ENCODE assay signal across 8 cellular contexts in the genomic region with DNA sequence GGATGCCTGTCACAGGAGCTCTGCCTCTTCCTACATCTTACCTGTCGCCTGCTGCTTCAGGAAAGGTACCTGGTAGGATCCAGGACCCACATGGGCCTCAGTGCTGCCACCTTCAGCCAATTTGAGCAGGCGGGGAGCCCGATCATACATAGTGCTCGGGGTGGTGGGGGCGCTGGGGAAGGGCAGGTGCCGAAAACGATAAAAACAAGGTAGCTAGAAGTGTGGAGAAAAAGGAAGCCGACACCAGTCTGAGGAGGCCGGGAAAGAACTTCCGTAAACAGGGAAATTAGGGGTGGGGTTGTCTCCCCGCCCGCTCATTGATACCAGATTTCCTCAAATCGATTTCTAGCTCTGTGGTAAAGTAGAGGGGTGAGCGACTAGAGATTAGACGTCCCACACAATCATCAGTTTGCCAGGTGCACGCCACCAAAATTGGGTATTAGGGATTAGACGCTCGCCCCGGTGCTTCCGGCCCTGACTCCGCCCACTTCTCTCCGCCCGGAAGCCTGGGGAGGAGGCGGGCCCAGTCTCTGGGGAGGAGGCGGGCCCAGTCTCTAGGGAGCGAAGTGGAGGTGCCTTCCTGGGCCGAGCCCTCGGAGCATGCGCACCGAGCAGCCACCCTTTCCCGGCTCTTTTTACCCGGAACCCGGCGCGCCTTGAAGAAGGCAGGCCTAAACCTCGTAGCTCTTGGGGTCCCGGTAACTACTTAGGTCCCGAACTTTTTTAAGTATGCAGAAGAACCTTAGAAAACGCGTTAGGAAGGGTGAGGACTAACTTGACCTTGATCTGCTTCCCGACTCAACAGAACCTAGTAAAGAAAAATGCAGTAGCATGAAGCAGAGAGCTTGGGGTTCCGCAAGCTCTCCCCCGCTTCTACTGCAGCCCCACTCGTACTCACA. TPM values are rescaled to one million over a fixed set of nuclear protein-coding genes. Genes with fewer than 3 reads are reported as not detected.
DNase-seq lines count a peak whose midpoint lies in the region; ATAC-seq and TF ChIP-seq lines count a peak whose summit lies in the region.

A gene (minus strand): TSS at position 476 of the 899 bp plus-strand sequence.

- POLR2A ChIA-PET in activated CD8-positive, alpha-beta T cell treated with anti-CD3 and anti-CD28 coated beads, Interleukin-2, amount 10 ng/mL, durations not matched to agents 7 days and 5 days (lab: Charles Lee): interaction anchor here (0.8 to 2.3 kb wide), 5 partner anchors 117 to 945 kb away, joined by 4 to 14 read pairs (median 5); a partner anchor contains a TSS

- H3K4me3 ChIP-seq in lung: peak within 1 kb of the TSS; percentile 48

- 6 to 7% methylated on average over 41 to 44 of the region's 44 CpGs for WGBS in lung, 2 donors

- peaks cover 26% of the 10 kb centered on the region for H3K4me1 Mint-ChIP-seq in activated CD8-positive, alpha-beta T cell treated with anti-CD3 and anti-CD28 coated beads, Interleukin-2, amount 10 ng/mL, durations not matched to agents 7 days and 5 days (ENCODE audit: low read depth)

- peaks cover 9% of the 10 kb centered on the region for H3K9me3 Mint-ChIP-seq in activated CD8-positive, alpha-beta T cell treated with anti-CD3 and anti-CD28 coated beads, Interleukin-2, amount 10 ng/mL, durations not matched to agents 7 days and 5 days (ENCODE audit: insufficient read depth)

- H3K27ac Mint-ChIP-seq in activated CD8-positive, alpha-beta T cell treated with anti-CD3 and anti-CD28 coated beads, Interleukin-2, amount 10 ng/mL, durations not matched to agents 7 days and 5 days: peak within 1 kb of the TSS; percentile 94

- H3K36me3 Mint-ChIP-seq in activated CD8-positive, alpha-beta T cell treated with anti-CD3 and anti-CD28 coated beads, Interleukin-2, amount 10 ng/mL, durations not matched to agents 7 days and 5 days (ENCODE audit: low read depth): peaks cover 15% of the 10 kb centered on the region

- ATAC-seq in GM19351 (IDR thresholded peaks at IDR 0.05; ENCODE audit: unreplicated experiment) (peak; percentile 96), HG03521 (IDR thresholded peaks at IDR 0.05; ENCODE audit: unreplicated experiment) (peak; percentile 100), lung (ENCODE audit: insufficient read depth, low FRiP score) (peak; percentile 100)
- ATAC-seq in activated CD8-positive, alpha-beta T cell treated with anti-CD3 and anti-CD28 coated beads, Interleukin-2, amount 10 ng/mL, durations not matched to agents 7 days and 5 days: peak; percentile 100

- H3K27me3 Mint-ChIP-seq in activated CD8-positive, alpha-beta T cell treated with anti-CD3 and anti-CD28 coated beads, Interleukin-2, amount 10 ng/mL, durations not matched to agents 7 days and 5 days (ENCODE audit: low read depth): peaks cover 4% of the 10 kb centered on the region

- no peaks in the 10 kb centered on the region for H3K27me3 ChIP-seq in lung (ENCODE audit: control insufficient read depth, insufficient read depth)

- H3K9me3 ChIP-seq in lung (ENCODE audit: control insufficient read depth in 2 of 2, insufficient read depth in 1 of 2, low read length in 1 of 2): no peaks in the 10 kb centered on the region

- CTCF ChIA-PET in activated CD8-positive, alpha-beta T cell treated with anti-CD3 and anti-CD28 coated beads, Interleukin-2, amount 10 ng/mL, durations not matched to agents 7 days and 5 days (lab: Charles Lee): interaction anchor here (0.5 to 2.3 kb wide), 15 partner anchors 10 to 1260 kb away, joined by 3 to 9 read pairs (median 3); a partner anchor contains a TSS

- peak; percentile 77 for TF ChIP-seq CTCF in C4-2B (conservative IDR thresholded peaks at IDR 0.05)
- TF ChIP-seq CTCF in lung (IDR thresholded peaks at IDR 0.05; ENCODE audit: control extremely low read depth, extremely low read depth): peak; percentile 8

- H3K36me3 ChIP-seq in lung (ENCODE audit: control insufficient read depth in 2 of 2, insufficient read depth in 2 of 2, low read length in 2 of 2): no peaks in the 10 kb centered on the region

- DNase-seq in NCI-H774 (lab: John Stamatoyannopoulos, UW): peak; percentile 76
- DNase-seq in activated CD8-positive, alpha-beta T cell treated with anti-CD3 and anti-CD28 coated beads, Interleukin-2, amount 10 ng/mL, durations not matched to agents 7 days and 5 days: peak; percentile 94
- DNase-seq in effector CD4-positive, alpha-beta T cell: peak; percentile 86
- peak; percentile 94 for DNase-seq in lung (ENCODE audit: low spot score)
- peak; percentile 88 to 92 (median 91) for DNase-seq in stimulated activated CD4-positive, alpha-beta T cell treated with anti-CD3 and anti-CD28 coated beads, TNF-alpha, amount 100 ng/mL, for 24 hours (ENCODE audit: low read depth in 3 of 3)

- H3K4me1 ChIP-seq in lung (ENCODE audit: control insufficient read depth in 2 of 2, insufficient read depth in 2 of 2, low read length in 2 of 2): peaks cover 2 to 5% of the 10 kb centered on the region in 2 donors

- H3K4me3 Mint-ChIP-seq in activated CD8-positive, alpha-beta T cell treated with anti-CD3 and anti-CD28 coated beads, Interleukin-2, amount 10 ng/mL, durations not matched to agents 7 days and 5 days: peak within 1 kb of the TSS; percentile 87

- peak within 1 kb of the TSS; percentile 76 for H3K27ac ChIP-seq in C4-2B
- H3K27ac ChIP-seq in lung (ENCODE audit: low read depth in 1 of 2, low read length in 1 of 2): peak within 1 kb of the TSS; percentile 84 to 85

RNA-seq across cellular contexts. Expression of the gene that starts here (rescaled TPM):
- total RNA-seq in activated CD8-positive, alpha-beta T cell treated with anti-CD3 and anti-CD28 coated beads, Interleukin-2, amount 10 ng/mL, durations not matched to agents 7 days and 5 days: not detected
- 1 to 10 TPM in 1 of 2 donors, under 1 TPM in 1; 0.43 to 1.6 TPM for total RNA-seq in lung
- under 1 TPM; 0.10 TPM for polyA plus RNA-seq in lung

Comparison
In these comparisons a context has a peak if more than half of its experiments do, and no peak if none do; other contexts are left out.
1. Peak in every context shown above with its lines: DNase-seq, ATAC-seq, H3K4me3 ChIP-seq and H3K27ac ChIP-seq.
2. Peak in DNase-seq and ATAC-seq in activated CD8-positive, alpha-beta T cell treated with anti-CD3 and anti-CD28 coated beads, Interleukin-2, amount 10 ng/mL, durations not matched to agents 7 days and 5 days; RNA of the gene not detected or under 1 TPM.